8 cellular contexts compared by ENCODE assay signal in genomic region chr5:56951131-56951945, GRCh38. TPM values are rescaled to one million over a fixed set of nuclear protein-coding genes. Genes with fewer than 3 reads are reported as not detected.
A peak's percentile ranks its signal among the peaks of the same experiment; 100 is the strongest.
DNase-seq lines count a peak whose midpoint lies in the region; ATAC-seq, FAIRE-seq and TF ChIP-seq lines count a peak whose summit lies in the region.

No MANE protein-coding gene starts in this region.

- peaks cover 7% of the 10 kb centered on the region for H3K36me3 Mint-ChIP-seq in activated CD4-positive, alpha-beta T cell treated with anti-CD3 and anti-CD28 coated beads for 36 hours (ENCODE audit: low read depth)

- intact Hi-C loops in activated CD4-positive, alpha-beta T cell treated with anti-CD3 and anti-CD28 coated beads for 36 hours (cut with DNase I, micrococcal nuclease) = loop anchor here (2.0 kb wide), 2 partner anchors 135 to 221 kb away; no protein-coding TSS in a partner anchor

- peak; percentile 46 for ATAC-seq in GM21367 (IDR thresholded peaks at IDR 0.05; ENCODE audit: unreplicated experiment)
- peak; percentile 24 for ATAC-seq in activated CD4-positive, alpha-beta T cell treated with anti-CD3 and anti-CD28 coated beads for 36 hours

- POLR2A ChIA-PET in activated CD4-positive, alpha-beta T cell treated with anti-CD3 and anti-CD28 coated beads for 36 hours (lab: Charles Lee) = interaction anchor here (0.6 to 1.5 kb wide), 6 partner anchors 10 to 647 kb away, joined by 3 to 4 read pairs (median 4); partner anchors contain the start of gene GPBP1

- peak overlapping the region; percentile 80 to 82 for H3K4me3 ChIP-seq in duodenal mucosa (ENCODE audit: low read depth in 1 of 2, low read length in 2 of 2)

- H3K4me3 Mint-ChIP-seq in activated CD4-positive, alpha-beta T cell treated with anti-CD3 and anti-CD28 coated beads for 36 hours = peak overlapping the region; percentile 85

- no peaks in the 10 kb centered on the region for H3K9me3 Mint-ChIP-seq in activated CD4-positive, alpha-beta T cell treated with anti-CD3 and anti-CD28 coated beads for 36 hours (ENCODE audit: low read depth)

- H3K4me1 Mint-ChIP-seq in activated CD4-positive, alpha-beta T cell treated with anti-CD3 and anti-CD28 coated beads for 36 hours = peaks cover 20% of the 10 kb centered on the region

- peak overlapping the region; percentile 67 for H3K9ac ChIP-seq in duodenal mucosa (ENCODE audit: low read depth in 1 of 2, low read length in 2 of 2)

- DNase-seq in D721Med (ENCODE audit: insufficient read length, low spot score) (peak; percentile 25), HPDE6-E6E7 (ENCODE audit: extremely low spot score) (peak; percentile 21), medulla oblongata (ENCODE audit: extremely low spot score) (peak; percentile 24), LoVo (ENCODE audit: low spot score) (no peak)
- peak; percentile 38 for DNase-seq in activated CD4-positive, alpha-beta T cell treated with anti-CD3 and anti-CD28 coated beads for 36 hours
- DNase-seq in stimulated activated CD8-positive, alpha-beta memory T cell treated with anti-CD3 and anti-CD28 coated beads, Interleukin-4, amount 100 ng/mL, for 24 hours (ENCODE audit: low read depth) = peak; percentile 1

- no peaks in the 10 kb centered on the region for H3K36me3 ChIP-seq in duodenal mucosa (ENCODE audit: control insufficient read depth in 1 of 2, insufficient read depth in 2 of 2, low read length in 2 of 2)

- H3K27ac Mint-ChIP-seq in activated CD4-positive, alpha-beta T cell treated with anti-CD3 and anti-CD28 coated beads for 36 hours = peak overlapping the region; percentile 81

- no peak for TF ChIP-seq CTCF in D721Med (IDR thresholded peaks at IDR 0.05; ENCODE audit: insufficient read depth, missing control alignments)

- H3K9me3 ChIP-seq in duodenal mucosa (ENCODE audit: control insufficient read depth in 1 of 2, low read length in 2 of 2) = no peaks in the 10 kb centered on the region

- H3K27me3 Mint-ChIP-seq in activated CD4-positive, alpha-beta T cell treated with anti-CD3 and anti-CD28 coated beads for 36 hours = peaks cover 16% of the 10 kb centered on the region

- H3K4me1 ChIP-seq in duodenal mucosa (ENCODE audit: control insufficient read depth in 1 of 2, insufficient read depth in 2 of 2, low read length in 2 of 2) = peaks cover 16 to 18% of the 10 kb centered on the region in 2 donors

- CTCF ChIA-PET in activated CD4-positive, alpha-beta T cell treated with anti-CD3 and anti-CD28 coated beads for 36 hours (lab: Charles Lee) = interaction anchor here (0.7 to 2.5 kb wide), 7 partner anchors 12 to 681 kb away, joined by 3 to 10 read pairs (median 4); no protein-coding TSS in a partner anchor

- no peak for FAIRE-seq in D721Med (lab: Jason Lieb, UNC)

- no peaks in the 10 kb centered on the region for H3K27me3 ChIP-seq in duodenal mucosa (ENCODE audit: control insufficient read depth in 1 of 2, insufficient read depth in 2 of 2, low read length in 2 of 2)

- H3K27ac ChIP-seq in duodenal mucosa (ENCODE audit: low read depth, low read length) = peak overlapping the region; percentile 25

RNA-seq across cellular contexts. Expression of gene MIER3, which starts 0.6 kb away (rescaled TPM):
- total RNA-seq in activated CD4-positive, alpha-beta T cell treated with anti-CD3 and anti-CD28 coated beads for 36 hours = 10 to 100 TPM; 15.4 to 16.0 TPM

RNA-seq across cellular contexts. Expression of gene SETD9, which starts 41.9 kb away (rescaled TPM):
- total RNA-seq in activated CD4-positive, alpha-beta T cell treated with anti-CD3 and anti-CD28 coated beads for 36 hours = 1 to 10 TPM; 5.4 to 6.8 TPM
